In genomic region chr11:86941871-86942208, GRCh38 we compare ENCODE assay signal across 18 cellular contexts. TPM values are rescaled to one million over a fixed set of nuclear protein-coding genes. Genes with fewer than 3 reads are reported as not detected.
A peak's percentile ranks its signal among the peaks of the same experiment; 100 is the strongest.
DNase-seq lines count a peak whose midpoint lies in the region; ATAC-seq, FAIRE-seq and TF ChIP-seq lines count a peak whose summit lies in the region.
"Had no signal": no experiment of that assay in that cellular context is flagged by ENCODE, and none has a peak within 500 bp of the region (broad histone marks: within the 10 kb centered on the region; RNA-seq: fewer than 3 reads in every experiment).

No MANE protein-coding gene starts in this region.

- FAIRE-seq in kidney (lab: Jason Lieb, UNC), result no peak

- H3K4me1 ChIP-seq in heart left ventricle (peaks cover 0 to 86% (median 60%) of the 10 kb centered on the region in 12 donors), kidney (ENCODE audit: control insufficient read depth in 1 of 2, insufficient read depth in 1 of 2, low read depth in 1 of 2, low read length in 2 of 2) (peaks cover 42 to 56% of the 10 kb centered on the region in 2 donors), rectal smooth muscle tissue (ENCODE audit: control insufficient read depth, insufficient read depth, low read length) (peaks cover 33% of the 10 kb centered on the region), uterus (peaks cover 13% of the 10 kb centered on the region in 2 donors), neuronal stem cell (ENCODE audit: control insufficient read depth in 2 of 2, insufficient read depth in 1 of 2, low read depth in 1 of 2, low read length in 2 of 2) (peaks cover 0 to 7% of the 10 kb centered on the region in 2 donors)

- H3K9ac ChIP-seq in kidney (ENCODE audit: low read length in 2 of 2) (peak overlapping the region in 1 of 2 donors; percentile 47), rectal smooth muscle tissue (ENCODE audit: low read length) (no peak overlapping the region), neuronal stem cell (ENCODE audit: low read depth, low read length, poor library complexity) (no peak overlapping the region)
- H3K9ac ChIP-seq: neural progenitor cell had no signal

- no peak for TF ChIP-seq CTCF in heart left ventricle (IDR thresholded peaks at IDR 0.05)
- TF ChIP-seq CTCF in kidney (IDR thresholded peaks at IDR 0.05; ENCODE audit: borderline replicate concordance, extremely low read depth, insufficient read depth), result no peak
- TF ChIP-seq CTCF in uterus (IDR thresholded peaks at IDR 0.05), result no peak

- DNase-seq in heart left ventricle (no peak), left cardiac atrium (no peak), kidney (no peak), uterus (no peak), islet precursor cell (no peak), neuronal stem cell (ENCODE audit: low spot score) (no peak), NCI-H748 treated with DMSO at 0.1 percent for 48 hours (lab: John Stamatoyannopoulos, UW) (no peak)
- DNase-seq: activated CD8-positive, alpha-beta memory T cell treated with anti-CD3 and anti-CD28 coated beads, Interleukin-2, amount 10 ng/mL, durations not matched to agents 7 days and 5 days; adrenal gland; CD4-positive, CD25-positive, alpha-beta regulatory T cell; cerebellar nuclear complex; endodermal cell; NCI-H2081; SIG-M5; stimulated activated CD4-positive, alpha-beta T cell treated with anti-CD3 and anti-CD28 coated beads, Interleukin-4, amount 100 ng/mL, for 24 hours had no signal

- no peak overlapping the region for H3K14ac ChIP-seq in neuronal stem cell (ENCODE audit: low read length)

- no peak for TF ChIP-seq POLR2A in heart left ventricle (IDR thresholded peaks at IDR 0.05)
- no peak for TF ChIP-seq POLR2A in uterus (IDR thresholded peaks at IDR 0.05)

- H3K23ac ChIP-seq in neuronal stem cell (ENCODE audit: low read depth, low read length, poor library complexity), result no peak overlapping the region

- H3K79me1 ChIP-seq in neuronal stem cell (ENCODE audit: low read depth, low read length), result no peaks in the 10 kb centered on the region

- H3K4me3 ChIP-seq in heart left ventricle, result peak overlapping the region in 1 of 12 donors; percentile 43
- H3K4me3 ChIP-seq in kidney (ENCODE audit: low read length in 2 of 2), result peak overlapping the region; percentile 24 to 61
- H3K4me3 ChIP-seq in rectal smooth muscle tissue (ENCODE audit: low read length), result no peak overlapping the region
- no peak overlapping the region for H3K4me3 ChIP-seq in uterus
- no peak overlapping the region for H3K4me3 ChIP-seq in neuronal stem cell (ENCODE audit: low read length in 2 of 2)
- H3K4me3 ChIP-seq: adrenal gland, GM23338, neural progenitor cell had no signal

- no peak overlapping the region for H2BK15ac ChIP-seq in neuronal stem cell (ENCODE audit: low read length)

- no peak overlapping the region for H2BK5ac ChIP-seq in neuronal stem cell (ENCODE audit: low read length)

- H2BK120ac ChIP-seq in neuronal stem cell (ENCODE audit: low read depth, low read length), result no peak overlapping the region

- ATAC-seq in heart left ventricle (no peak), left cardiac atrium (no peak)
- ATAC-seq: activated CD8-positive, alpha-beta memory T cell treated with anti-CD3 and anti-CD28 coated beads, Interleukin-2, amount 10 ng/mL, durations not matched to agents 7 days and 5 days; GM23338 had no signal

- H3K4ac ChIP-seq in neuronal stem cell (ENCODE audit: low read length), result no peak overlapping the region

- 3 to 20% (median 9%) methylated on average over 1 of the region's 1 CpG for WGBS in heart left ventricle, 4 donors
- WGBS in neuronal stem cell (ENCODE audit: extremely low coverage in 2 of 2, insufficient read length in 2 of 2, insufficient replicate concordance in 1 of 2), 2 donors, result no CpG with 5 or more reads among the region's 1 CpG

- H2BK12ac ChIP-seq in neuronal stem cell (ENCODE audit: low read length), result no peak overlapping the region

- intact Hi-C loops in heart left ventricle (cut with DNase I) (loop anchor here in 7 of 10 donors (2.0 to 10.0 kb wide), 6 partner anchors 93 to 483 kb away; partner anchors contain the start of gene TMEM135 (in 1 of the 7)), left cardiac atrium (cut with DNase I) (loop anchor here in 1 of 2 donors (5.0 to 10.0 kb wide), 2 partner anchors 93 to 350 kb away; partner anchors contain the start of gene TMEM135), kidney (cut with DNase I) (no loop called here), uterus (cut with DNase I; ENCODE audit: low total_unique reads) (loop anchor here (5.0 kb wide), 1 partner anchor 350 kb away; no protein-coding TSS in a partner anchor)

- no peak overlapping the region for H2AK5ac ChIP-seq in neuronal stem cell (ENCODE audit: low read depth, low read length)

- H3K9me3 ChIP-seq in heart left ventricle, result no peaks in the 10 kb centered on the region
- H3K9me3 ChIP-seq in kidney (ENCODE audit: control insufficient read depth in 1 of 2, low read length in 2 of 2), result no peaks in the 10 kb centered on the region
- H3K9me3 ChIP-seq in uterus, result no peaks in the 10 kb centered on the region
- H3K9me3 ChIP-seq in neuronal stem cell (replicated peaks in 1 of 2; ENCODE audit: control insufficient read depth in 2 of 2, insufficient read depth in 1 of 2, low read depth in 1 of 2, low read length in 2 of 2), result no peaks in the 10 kb centered on the region
- H3K9me3 ChIP-seq: adrenal gland had no signal

- no peak overlapping the region for H3K4me2 ChIP-seq in neuronal stem cell (ENCODE audit: insufficient read depth, low read length, poor library complexity, severe bottlenecking)
- H3K4me2 ChIP-seq: GM23338, neural progenitor cell had no signal

- H2AFZ ChIP-seq in neuronal stem cell (ENCODE audit: low read length), result no peak overlapping the region
- H2AFZ ChIP-seq: GM23338, neural progenitor cell had no signal

- no peak overlapping the region for H4K91ac ChIP-seq in neuronal stem cell (ENCODE audit: low read depth, low read length, poor library complexity)

- no peak overlapping the region for H4K8ac ChIP-seq in neuronal stem cell (ENCODE audit: low read depth, low read length)

- H3K27ac ChIP-seq in heart left ventricle (peak overlapping the region; percentile 31 to 86 (median 82)), kidney (ENCODE audit: low read depth in 2 of 2, low read length in 2 of 2) (peak overlapping the region; percentile 89 to 91), rectal smooth muscle tissue (ENCODE audit: low read depth, low read length) (peak overlapping the region; percentile 10), uterus (peak overlapping the region; percentile 79 to 81), neuronal stem cell (replicated peaks; ENCODE audit: low read length) (no peak overlapping the region)
- H3K27ac ChIP-seq: neural progenitor cell had no signal

- H3K27me3 ChIP-seq in heart left ventricle (no peaks in the 10 kb centered on the region), rectal smooth muscle tissue (ENCODE audit: control insufficient read depth, insufficient read depth, low read length) (no peaks in the 10 kb centered on the region), uterus (no peaks in the 10 kb centered on the region), neuronal stem cell (ENCODE audit: control insufficient read depth in 3 of 3, insufficient read depth in 3 of 3, low read depth in 1 of 3, low read length in 3 of 3) (no peaks in the 10 kb centered on the region)
- H3K27me3 ChIP-seq: adrenal gland, neural progenitor cell had no signal

- H3K36me3 ChIP-seq in heart left ventricle, result peaks cover 0 to 37% (median 12%) of the 10 kb centered on the region in 9 donors
- H3K36me3 ChIP-seq in kidney (ENCODE audit: control insufficient read depth in 1 of 2, insufficient read depth in 2 of 2, low read length in 2 of 2), result peaks cover 2 to 10% of the 10 kb centered on the region in 2 donors
- peaks cover 2% of the 10 kb centered on the region for H3K36me3 ChIP-seq in rectal smooth muscle tissue (ENCODE audit: control insufficient read depth, insufficient read depth, low read length)
- H3K36me3 ChIP-seq in uterus, result no peaks in the 10 kb centered on the region
- H3K36me3 ChIP-seq in neuronal stem cell (replicated peaks in 1 of 2; ENCODE audit: control insufficient read depth in 2 of 2, insufficient read depth in 2 of 2, low read length in 2 of 2), result peaks cover 0 to 5% of the 10 kb centered on the region in 2 donors
- H3K36me3 ChIP-seq: adrenal gland, neural progenitor cell had no signal

- no peak overlapping the region for H3K18ac ChIP-seq in neuronal stem cell (ENCODE audit: low read length)

RNA-seq across cellular contexts. Expression of gene FZD4, which starts 13.4 kb away (rescaled TPM):
- total RNA-seq in heart left ventricle (10 to 100 TPM; 16.7 to 39.6 (median 22.1) TPM), left cardiac atrium (10 to 100 TPM; 45.5 to 54.2 TPM), kidney (41.4 TPM), uterus (10 to 100 TPM; 47.4 to 77.6 (median 49.4) TPM)
- polyA plus RNA-seq in heart left ventricle (10 to 100 TPM; 11.6 to 16.5 TPM), kidney (ENCODE audit: insufficient read depth, low read depth, low replicate concordance) (21.4 TPM)
- polyA plus RNA-seq in neuronal stem cell (2013, experiment 1 of 2), result 3.3 TPM
- polyA plus RNA-seq in neuronal stem cell (2013, experiment 2 of 2), result 3.4 TPM
- total RNA-seq: CD4-positive, CD25-positive, alpha-beta regulatory T cell had no signal
- polyA plus RNA-seq: CD4-positive, CD25-positive, alpha-beta regulatory T cell had no signal

Comparison
In these comparisons a context has a peak if more than half of its experiments do, and no peak if none do; other contexts are left out.
1. H3K4me3 ChIP-seq: peak in kidney (2 of 2); none in rectal smooth muscle tissue (single experiment), uterus (0 of 2) and neuronal stem cell (0 of 2).